Comparison of ENCODE assay signal across 8 cellular contexts in the genomic region with DNA sequence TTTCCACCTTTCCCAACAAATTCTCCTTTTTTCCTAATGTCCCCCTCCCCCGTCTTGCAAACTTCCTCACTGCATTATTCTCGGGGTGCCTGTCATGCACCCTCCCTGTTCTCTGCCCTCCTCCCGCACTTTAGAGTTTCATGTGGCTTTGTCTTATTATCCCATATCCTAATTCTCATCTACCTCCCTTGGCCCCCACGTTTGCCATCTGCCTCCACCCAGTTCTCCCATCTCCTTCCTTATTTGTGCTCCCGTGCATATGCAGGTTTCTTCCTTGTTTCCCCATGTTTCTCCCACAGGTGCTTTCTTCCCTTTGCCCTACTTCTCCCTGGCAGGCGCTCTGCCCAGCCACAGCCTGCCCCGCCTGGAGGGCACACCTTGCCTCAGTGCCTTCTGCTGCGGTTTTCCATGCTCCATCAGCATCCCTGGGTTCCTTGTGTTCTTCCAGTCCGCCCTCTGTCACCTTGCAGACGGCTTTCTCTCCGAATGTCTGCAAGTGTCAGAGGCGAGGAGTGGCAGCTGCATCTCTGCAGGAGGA. TPM values are rescaled to one million over a fixed set of nuclear protein-coding genes. Genes with fewer than 3 reads are reported as not detected.
DNase-seq lines count a peak whose midpoint lies in the region; ATAC-seq, FAIRE-seq and TF ChIP-seq lines count a peak whose summit lies in the region.

No MANE protein-coding gene starts in this region.

- H3K4me2 ChIP-seq in smooth muscle cell: peak overlapping the region; percentile 91

- H4K20me1 ChIP-seq in smooth muscle cell (ENCODE audit: low read depth): peaks cover 9% of the 10 kb centered on the region

- H3K4me1 Mint-ChIP-seq in activated CD4-positive, alpha-beta memory T cell treated with anti-CD3 and anti-CD28 coated beads for 36 hours (ENCODE audit: low read depth): peaks cover 13% of the 10 kb centered on the region

- peaks cover 3% of the 10 kb centered on the region for H3K36me3 Mint-ChIP-seq in activated CD4-positive, alpha-beta memory T cell treated with anti-CD3 and anti-CD28 coated beads for 36 hours

- H3K27me3 ChIP-seq in iPS-20b (ENCODE audit: insufficient read depth, low read length) (peaks cover 20% of the 10 kb centered on the region), smooth muscle cell (ENCODE audit: low read depth) (peaks cover 23% of the 10 kb centered on the region)

- H2AFZ ChIP-seq in smooth muscle cell (ENCODE audit: low read depth): no peak overlapping the region

- no peak overlapping the region for H3K27ac Mint-ChIP-seq in activated CD4-positive, alpha-beta memory T cell treated with anti-CD3 and anti-CD28 coated beads for 36 hours

- TF ChIP-seq CTCF in smooth muscle cell (IDR thresholded peaks at IDR 0.05; ENCODE audit: borderline replicate concordance, insufficient read depth, poor library complexity, severe bottlenecking) (no peak), D721Med (IDR thresholded peaks at IDR 0.05; ENCODE audit: insufficient read depth, missing control alignments) (no peak)

- 72% methylated on average over 12 of the region's 12 CpGs for WGBS in smooth muscle cell (ENCODE audit: low lambda C conversion rate)

- H3K27me3 Mint-ChIP-seq in activated CD4-positive, alpha-beta memory T cell treated with anti-CD3 and anti-CD28 coated beads for 36 hours: peaks cover 11% of the 10 kb centered on the region

- H3K9ac ChIP-seq in iPS-20b (ENCODE audit: low read depth, low read length): peak overlapping the region; percentile 80; the same call in 1 of the 2 replicates
- no peak overlapping the region for H3K9ac ChIP-seq in smooth muscle cell (ENCODE audit: low read depth)

- no peaks in the 10 kb centered on the region for H3K79me2 ChIP-seq in smooth muscle cell (ENCODE audit: low read depth)

- no peaks in the 10 kb centered on the region for H3F3A ChIP-seq in smooth muscle cell (ENCODE audit: low read depth)

- H3K9me3 ChIP-seq in iPS-20b (ENCODE audit: insufficient read depth, low read depth, low read length): no peaks in the 10 kb centered on the region
- no peaks in the 10 kb centered on the region for H3K9me3 ChIP-seq in smooth muscle cell (replicated peaks; ENCODE audit: low read depth)

- H3K27ac ChIP-seq in iPS-20b (ENCODE audit: low read length) (no peak overlapping the region), smooth muscle cell (ENCODE audit: low read depth) (no peak overlapping the region)

- no peak for FAIRE-seq in D721Med (lab: Jason Lieb, UNC)

- DNase-seq in NCI-H2171 treated with DMSO at 0.1 percent for 48 hours (lab: John Stamatoyannopoulos, UW): peak; percentile 26
- DNase-seq in NCI-H2171 (lab: John Stamatoyannopoulos, UW): no peak
- DNase-seq in activated CD4-positive, alpha-beta memory T cell treated with anti-CD3 and anti-CD28 coated beads for 36 hours: no peak
- no peak for DNase-seq in smooth muscle cell (lab: John Stamatoyannopoulos, UW; ENCODE audit: unreplicated experiment)
- no peak for DNase-seq in D721Med (ENCODE audit: insufficient read length, low spot score)
- no peak for DNase-seq in stimulated activated CD4-positive, alpha-beta T cell treated with anti-CD3 and anti-CD28 coated beads, Interleukin-2, amount 100 ng/mL, for 24 hours

- peaks cover 24% of the 10 kb centered on the region; the same call in 1 of the 2 replicates for H3K36me3 ChIP-seq in iPS-20b (ENCODE audit: insufficient read depth, low read depth, low read length)
- no peaks in the 10 kb centered on the region for H3K36me3 ChIP-seq in smooth muscle cell (ENCODE audit: low read depth)

- H3K4me3 Mint-ChIP-seq in activated CD4-positive, alpha-beta memory T cell treated with anti-CD3 and anti-CD28 coated beads for 36 hours: peak overlapping the region; percentile 83

- POLR2A ChIA-PET in activated CD4-positive, alpha-beta memory T cell treated with anti-CD3 and anti-CD28 coated beads for 36 hours (lab: Charles Lee): interaction anchor here (1.2 to 2.2 kb wide), 2 partner anchors 26 to 65 kb away, joined by 3 to 9 read pairs; no protein-coding TSS in a partner anchor

- no peak for ATAC-seq in GM21528 (IDR thresholded peaks at IDR 0.05; ENCODE audit: low FRiP score, unreplicated experiment)

- H3K9me3 Mint-ChIP-seq in activated CD4-positive, alpha-beta memory T cell treated with anti-CD3 and anti-CD28 coated beads for 36 hours: no peaks in the 10 kb centered on the region

- CTCF ChIA-PET in activated CD4-positive, alpha-beta memory T cell treated with anti-CD3 and anti-CD28 coated beads for 36 hours (lab: Charles Lee): interaction anchor here (0.5 to 2.0 kb wide), 5 partner anchors 65 to 1748 kb away, joined by 3 to 11 read pairs (median 4); no protein-coding TSS in a partner anchor

- H3K4me3 ChIP-seq in iPS-20b (ENCODE audit: low read length) (peak overlapping the region; percentile 88), smooth muscle cell (peak overlapping the region; percentile 66)

- H3K4me1 ChIP-seq in iPS-20b (ENCODE audit: insufficient read depth, low read length): peaks cover 32% of the 10 kb centered on the region
- peaks cover 10% of the 10 kb centered on the region for H3K4me1 ChIP-seq in smooth muscle cell (ENCODE audit: low read depth)

- intact Hi-C loops in activated CD4-positive, alpha-beta memory T cell treated with anti-CD3 and anti-CD28 coated beads for 36 hours (cut with micrococcal nuclease): loop anchor here (2.0 to 5.0 kb wide), 4 partner anchors 35 to 110 kb away; no protein-coding TSS in a partner anchor

RNA-seq across cellular contexts. Expression of a gene that starts 1.5 kb away (rescaled TPM):
- 10 to 100 TPM; 50.3 to 50.8 TPM for total RNA-seq in activated CD4-positive, alpha-beta memory T cell treated with anti-CD3 and anti-CD28 coated beads for 36 hours
- total RNA-seq in smooth muscle cell: 14.6 and 16.6 TPM in 2 replicates
- polyA plus RNA-seq in smooth muscle cell: 3.8 and 7.1 TPM in 2 replicates
